Comparison of ENCODE assay signal across 8 cellular contexts in the genomic region with DNA sequence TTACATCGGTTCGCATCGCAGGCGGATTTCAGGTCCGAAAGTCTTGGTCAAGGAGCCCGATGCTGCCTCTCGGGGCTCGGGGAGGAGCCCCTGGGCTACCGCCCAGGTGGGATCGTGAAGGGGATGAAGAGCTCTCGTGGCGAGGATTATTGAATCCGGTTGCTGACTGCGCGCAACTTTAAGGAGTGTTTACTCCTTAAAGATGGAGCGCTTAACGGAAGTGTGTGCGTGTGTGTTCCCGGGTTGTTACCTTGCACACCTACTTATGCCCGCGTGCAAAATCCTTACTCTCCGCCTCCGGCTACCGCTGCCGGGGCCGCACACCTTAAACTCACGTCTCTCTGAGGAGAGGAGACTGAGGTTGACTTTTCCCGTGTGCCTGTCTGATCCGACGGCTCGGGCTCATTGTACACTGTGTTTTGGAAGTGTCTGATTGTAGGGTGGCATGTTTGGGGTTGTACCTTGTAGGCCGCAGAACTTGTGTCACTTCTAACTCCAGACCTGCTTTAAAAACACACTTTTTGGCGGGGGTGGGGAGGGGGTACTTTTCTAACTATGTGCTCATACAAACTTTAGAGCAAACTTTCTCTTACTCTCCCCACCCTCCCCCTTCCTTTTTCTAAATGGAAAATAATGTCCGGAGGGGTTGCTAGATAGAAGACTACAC. TPM values are rescaled to one million over a fixed set of nuclear protein-coding genes. Genes with fewer than 3 reads are reported as not detected.
DNase-seq lines count a peak whose midpoint lies in the region; ATAC-seq and TF ChIP-seq lines count a peak whose summit lies in the region.
"Not testable (repeated sequence)": the region's sequence is repeated elsewhere in the genome, so short reads cannot be mapped to it uniquely, and the experiment has no call there.

No MANE protein-coding gene starts in this region.

- peaks cover 13% of the 10 kb centered on the region for H3K4me1 Mint-ChIP-seq in activated CD8-positive, alpha-beta T cell treated with anti-CD3 and anti-CD28 coated beads, Interleukin-2, amount 10 ng/mL, durations not matched to agents 7 days and 5 days (ENCODE audit: low read depth)
- H3K4me1 Mint-ChIP-seq in brain = not testable (repeated sequence)

- intact Hi-C loops in left lung (cut with DNase I); tibial artery (cut with DNase I; ENCODE audit: low total_unique reads): not testable (repeated sequence)

- H3K4me3 ChIP-seq in fibroblast of villous mesenchyme (ENCODE audit: low read depth, low read length) (peak overlapping the region; percentile 60), left lung (peak overlapping the region; percentile 59), rectal smooth muscle tissue (ENCODE audit: low read length) (peak overlapping the region; percentile 75), tibial artery (peak overlapping the region; percentile 82 to 83)

- H3K36me3 ChIP-seq in left lung; rectal smooth muscle tissue (ENCODE audit: control insufficient read depth, insufficient read depth, low read length); tibial artery: not testable (repeated sequence)

- not testable (repeated sequence) for H3K9me3 Mint-ChIP-seq in activated CD8-positive, alpha-beta T cell treated with anti-CD3 and anti-CD28 coated beads, Interleukin-2, amount 10 ng/mL, durations not matched to agents 7 days and 5 days (ENCODE audit: insufficient read depth)
- H3K9me3 Mint-ChIP-seq in brain = peaks cover 15 to 29% (median 21%) of the 10 kb centered on the region in 5 experiments

- DNase-seq in G401 (ENCODE audit: low spot score) = peak; percentile 39
- peak; percentile 17 for DNase-seq in NCI-H510A (lab: John Stamatoyannopoulos, UW)
- not testable (repeated sequence) for DNase-seq in activated CD8-positive, alpha-beta T cell treated with anti-CD3 and anti-CD28 coated beads, Interleukin-2, amount 10 ng/mL, durations not matched to agents 7 days and 5 days; tibial artery
- DNase-seq in fibroblast of villous mesenchyme (ENCODE audit: low read depth) = peak; percentile 11
- DNase-seq in left lung = peak in 1 of 2 donors; percentile 34

- CTCF ChIA-PET in activated CD8-positive, alpha-beta T cell treated with anti-CD3 and anti-CD28 coated beads, Interleukin-2, amount 10 ng/mL, durations not matched to agents 7 days and 5 days (lab: Charles Lee) = interaction anchor here (1.0 kb wide), 2 partner anchors 55 to 208 kb away, joined by 3 to 5 read pairs; no protein-coding TSS in a partner anchor

- POLR2A ChIA-PET in activated CD8-positive, alpha-beta T cell treated with anti-CD3 and anti-CD28 coated beads, Interleukin-2, amount 10 ng/mL, durations not matched to agents 7 days and 5 days (lab: Charles Lee) = not testable (repeated sequence)

- peak overlapping the region; percentile 38 for H3K9ac ChIP-seq in rectal smooth muscle tissue (ENCODE audit: low read length)

- peaks cover 0 to 11% of the 10 kb centered on the region in 2 donors for H3K4me1 ChIP-seq in left lung
- not testable (repeated sequence) for H3K4me1 ChIP-seq in rectal smooth muscle tissue (ENCODE audit: control insufficient read depth, insufficient read depth, low read length)
- peaks cover 0 to 26% (median 0%) of the 10 kb centered on the region in 4 donors for H3K4me1 ChIP-seq in tibial artery

- peak overlapping the region; percentile 52 to 89 for H3K27ac ChIP-seq in left lung
- peak overlapping the region; percentile 77 for H3K27ac ChIP-seq in rectal smooth muscle tissue (ENCODE audit: low read depth, low read length)
- peak overlapping the region; percentile 96 to 98 for H3K27ac ChIP-seq in tibial artery

- not testable (repeated sequence) for H3K36me3 Mint-ChIP-seq in activated CD8-positive, alpha-beta T cell treated with anti-CD3 and anti-CD28 coated beads, Interleukin-2, amount 10 ng/mL, durations not matched to agents 7 days and 5 days (ENCODE audit: low read depth)
- peaks cover 13% of the 10 kb centered on the region for H3K36me3 Mint-ChIP-seq in brain

- peak overlapping the region; percentile 74 for H3K4me3 Mint-ChIP-seq in activated CD8-positive, alpha-beta T cell treated with anti-CD3 and anti-CD28 coated beads, Interleukin-2, amount 10 ng/mL, durations not matched to agents 7 days and 5 days
- peak overlapping the region; percentile 73 to 90 (median 81) for H3K4me3 Mint-ChIP-seq in brain

- H3K27me3 Mint-ChIP-seq in activated CD8-positive, alpha-beta T cell treated with anti-CD3 and anti-CD28 coated beads, Interleukin-2, amount 10 ng/mL, durations not matched to agents 7 days and 5 days (ENCODE audit: low read depth) = peaks cover 16% of the 10 kb centered on the region
- peaks cover 51% of the 10 kb centered on the region for H3K27me3 Mint-ChIP-seq in brain

- peak overlapping the region; percentile 13 for H3K27ac Mint-ChIP-seq in activated CD8-positive, alpha-beta T cell treated with anti-CD3 and anti-CD28 coated beads, Interleukin-2, amount 10 ng/mL, durations not matched to agents 7 days and 5 days
- H3K27ac Mint-ChIP-seq in brain = peak overlapping the region in 3 of 5 experiments; percentile 58 to 91 (median 82)

- H3K9me3 ChIP-seq in left lung, tibial artery: not testable (repeated sequence)

- TF ChIP-seq CTCF in brain (conservative IDR thresholded peaks at IDR 0.05); fibroblast of villous mesenchyme (IDR thresholded peaks at IDR 0.05; ENCODE audit: insufficient read depth, low read depth, low read length); left lung (IDR thresholded peaks at IDR 0.05); tibial artery (IDR thresholded peaks at IDR 0.05): not testable (repeated sequence)

- ATAC-seq in activated CD8-positive, alpha-beta T cell treated with anti-CD3 and anti-CD28 coated beads, Interleukin-2, amount 10 ng/mL, durations not matched to agents 7 days and 5 days = not testable (repeated sequence)
- peak; percentile 59 for ATAC-seq in left lung

- in situ Hi-C loops in G401 (cut with HindIII; ENCODE audit: low sequenced_read_pairs) = not testable (repeated sequence)

- not testable (repeated sequence) for H3K27me3 ChIP-seq in left lung; rectal smooth muscle tissue (ENCODE audit: control insufficient read depth, insufficient read depth, low read length); tibial artery

RNA-seq across cellular contexts. Expression of gene RNF135, which starts 38.3 kb away (rescaled TPM):
- 1.2 TPM in 2 replicates for total RNA-seq in G401 (2014; rRNA removed; shearing (Covaris generic))
- 1 to 10 TPM; 5.4 to 7.2 TPM for total RNA-seq in activated CD8-positive, alpha-beta T cell treated with anti-CD3 and anti-CD28 coated beads, Interleukin-2, amount 10 ng/mL, durations not matched to agents 7 days and 5 days
- polyA plus RNA-seq in brain (ENCODE audit: insufficient read depth, low read depth, low replicate concordance) = 3.0 TPM
- 8.4 and 8.6 TPM in 2 replicates for total RNA-seq in fibroblast of villous mesenchyme
- total RNA-seq in left lung = 10 to 100 TPM; 19.8 to 38.5 TPM
